ENCODE assay signal across 11 cellular contexts in genomic region chr5:74516217-74516636, GRCh38.
A peak's percentile ranks its signal among the peaks of the same experiment; 100 is the strongest.
DNase-seq lines count a peak whose midpoint lies in the region; ATAC-seq and TF ChIP-seq lines count a peak whose summit lies in the region.
"Had no signal": no experiment of that assay in that cellular context is flagged by ENCODE, and none has a peak within 500 bp of the region (broad histone marks: within the 10 kb centered on the region; RNA-seq: fewer than 3 reads in every experiment).

No MANE protein-coding gene starts in this region.

- DNase-seq in GM04504 (ENCODE audit: low read depth), result peak; percentile 9
- DNase-seq in NCI-H146 (lab: John Stamatoyannopoulos, UW), result peak; percentile 40
- DNase-seq in fibroblast of peridontal ligament (ENCODE audit: extremely low read depth), result peak; percentile 16
- no peak for DNase-seq in omental fat pad (ENCODE audit: low spot score)
- no peak for DNase-seq in OCI-M2 (lab: John Stamatoyannopoulos, UW; ENCODE audit: unreplicated experiment)
- DNase-seq: dermis blood vessel endothelial cell, gastrocnemius medialis, PC-3, substantia nigra had no signal

- TF ChIP-seq CTCF in omental fat pad (IDR thresholded peaks at IDR 0.05), result no peak

- ATAC-seq in omental fat pad (ENCODE audit: low FRiP score), result peak; percentile 44
- ATAC-seq in HG02623 (IDR thresholded peaks at IDR 0.05; ENCODE audit: unreplicated experiment), result no peak
- no peak for ATAC-seq in HG03039 (IDR thresholded peaks at IDR 0.05; ENCODE audit: unreplicated experiment)
- ATAC-seq: gastrocnemius medialis, PC-3 had no signal

Comparison
In these comparisons a context has a peak if more than half of its experiments do, and no peak if none do; other contexts are left out.
1. DNase-seq: peak in GM04504 (single experiment), NCI-H146 (single experiment) and fibroblast of peridontal ligament (single experiment); none in omental fat pad (single experiment) and OCI-M2 (single experiment).